ENCODE assay signal across 1 cellular context in genomic region chr14:68147331-68147730, GRCh38.
TF ChIP-seq lines count a peak whose summit lies in the region.

No MANE protein-coding gene starts in this region.

TF ChIP-seq in GM23338, 12 proteins besides CTCF, POLR2A, EP300 and RAD21 (continued from another document):
- TF ChIP-seq, protein P1, sequence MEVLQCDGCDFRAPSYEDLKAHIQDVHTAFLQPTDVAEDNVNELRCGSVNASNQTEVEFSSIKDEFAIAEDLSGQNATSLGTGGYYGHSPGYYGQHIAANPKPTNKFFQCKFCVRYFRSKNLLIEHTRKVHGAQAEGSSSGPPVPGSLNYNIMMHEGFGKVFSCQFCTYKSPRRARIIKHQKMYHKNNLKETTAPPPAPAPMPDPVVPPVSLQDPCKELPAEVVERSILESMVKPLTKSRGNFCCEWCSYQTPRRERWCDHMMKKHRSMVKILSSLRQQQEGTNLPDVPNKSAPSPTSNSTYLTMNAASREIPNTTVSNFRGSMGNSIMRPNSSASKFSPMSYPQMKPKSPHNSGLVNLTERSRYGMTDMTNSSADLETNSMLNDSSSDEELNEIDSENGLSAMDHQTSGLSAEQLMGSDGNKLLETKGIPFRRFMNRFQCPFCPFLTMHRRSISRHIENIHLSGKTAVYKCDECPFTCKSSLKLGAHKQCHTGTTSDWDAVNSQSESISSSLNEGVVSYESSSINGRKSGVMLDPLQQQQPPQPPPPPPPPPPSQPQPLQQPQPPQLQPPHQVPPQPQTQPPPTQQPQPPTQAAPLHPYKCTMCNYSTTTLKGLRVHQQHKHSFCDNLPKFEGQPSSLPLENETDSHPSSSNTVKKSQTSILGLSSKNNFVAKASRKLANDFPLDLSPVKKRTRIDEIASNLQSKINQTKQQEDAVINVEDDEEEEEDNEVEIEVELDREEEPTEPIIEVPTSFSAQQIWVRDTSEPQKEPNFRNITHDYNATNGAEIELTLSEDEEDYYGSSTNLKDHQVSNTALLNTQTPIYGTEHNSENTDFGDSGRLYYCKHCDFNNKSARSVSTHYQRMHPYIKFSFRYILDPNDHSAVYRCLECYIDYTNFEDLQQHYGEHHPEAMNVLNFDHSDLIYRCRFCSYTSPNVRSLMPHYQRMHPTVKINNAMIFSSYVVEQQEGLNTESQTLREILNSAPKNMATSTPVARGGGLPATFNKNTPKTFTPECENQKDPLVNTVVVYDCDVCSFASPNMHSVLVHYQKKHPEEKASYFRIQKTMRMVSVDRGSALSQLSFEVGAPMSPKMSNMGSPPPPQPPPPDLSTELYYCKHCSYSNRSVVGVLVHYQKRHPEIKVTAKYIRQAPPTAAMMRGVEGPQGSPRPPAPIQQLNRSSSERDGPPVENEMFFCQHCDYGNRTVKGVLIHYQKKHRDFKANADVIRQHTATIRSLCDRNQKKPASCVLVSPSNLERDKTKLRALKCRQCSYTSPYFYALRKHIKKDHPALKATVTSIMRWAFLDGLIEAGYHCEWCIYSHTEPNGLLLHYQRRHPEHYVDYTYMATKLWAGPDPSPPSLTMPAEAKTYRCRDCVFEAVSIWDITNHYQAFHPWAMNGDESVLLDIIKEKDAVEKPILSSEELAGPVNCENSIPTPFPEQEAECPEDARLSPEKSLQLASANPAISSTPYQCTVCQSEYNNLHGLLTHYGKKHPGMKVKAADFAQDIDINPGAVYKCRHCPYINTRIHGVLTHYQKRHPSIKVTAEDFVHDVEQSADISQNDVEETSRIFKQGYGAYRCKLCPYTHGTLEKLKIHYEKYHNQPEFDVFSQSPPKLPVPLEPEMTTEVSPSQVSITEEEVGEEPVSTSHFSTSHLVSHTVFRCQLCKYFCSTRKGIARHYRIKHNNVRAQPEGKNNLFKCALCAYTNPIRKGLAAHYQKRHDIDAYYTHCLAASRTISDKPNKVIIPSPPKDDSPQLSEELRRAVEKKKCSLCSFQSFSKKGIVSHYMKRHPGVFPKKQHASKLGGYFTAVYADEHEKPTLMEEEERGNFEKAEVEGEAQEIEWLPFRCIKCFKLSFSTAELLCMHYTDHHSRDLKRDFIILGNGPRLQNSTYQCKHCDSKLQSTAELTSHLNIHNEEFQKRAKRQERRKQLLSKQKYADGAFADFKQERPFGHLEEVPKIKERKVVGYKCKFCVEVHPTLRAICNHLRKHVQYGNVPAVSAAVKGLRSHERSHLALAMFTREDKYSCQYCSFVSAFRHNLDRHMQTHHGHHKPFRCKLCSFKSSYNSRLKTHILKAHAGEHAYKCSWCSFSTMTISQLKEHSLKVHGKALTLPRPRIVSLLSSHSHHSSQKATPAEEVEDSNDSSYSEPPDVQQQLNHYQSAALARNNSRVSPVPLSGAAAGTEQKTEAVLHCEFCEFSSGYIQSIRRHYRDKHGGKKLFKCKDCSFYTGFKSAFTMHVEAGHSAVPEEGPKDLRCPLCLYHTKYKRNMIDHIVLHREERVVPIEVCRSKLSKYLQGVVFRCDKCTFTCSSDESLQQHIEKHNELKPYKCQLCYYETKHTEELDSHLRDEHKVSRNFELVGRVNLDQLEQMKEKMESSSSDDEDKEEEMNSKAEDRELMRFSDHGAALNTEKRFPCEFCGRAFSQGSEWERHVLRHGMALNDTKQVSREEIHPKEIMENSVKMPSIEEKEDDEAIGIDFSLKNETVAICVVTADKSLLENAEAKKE (CRISPR knock-in tag; IDR thresholded peaks at IDR 0.05) = no peak
- no peak for TF ChIP-seq NANOG (IDR thresholded peaks at IDR 0.05; ENCODE audit: borderline replicate concordance)
